Comparison of ENCODE assay signal across 19 cellular contexts in the genomic region with DNA sequence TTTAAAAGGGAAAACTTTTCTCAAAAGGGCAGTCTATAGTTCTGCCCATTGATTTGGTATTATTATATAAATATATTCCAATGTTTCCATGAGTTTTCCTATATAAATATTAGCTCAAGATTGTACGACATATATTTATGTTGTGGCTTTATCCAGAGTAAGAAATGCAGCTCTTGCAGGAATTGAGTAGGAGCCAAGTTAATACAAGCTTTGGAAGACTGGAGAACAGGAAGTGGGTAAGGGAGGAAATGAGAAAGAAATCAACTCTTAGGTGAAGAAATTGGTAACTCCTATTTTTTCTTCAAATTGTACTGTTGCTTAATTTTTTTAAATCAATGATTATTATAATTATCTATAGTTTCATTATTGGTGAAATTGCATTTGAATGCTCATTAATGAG.
DNase-seq lines count a peak whose midpoint lies in the region; ATAC-seq, FAIRE-seq and TF ChIP-seq lines count a peak whose summit lies in the region.
"Had no signal": no experiment of that assay in that cellular context is flagged by ENCODE, and none has a peak within 500 bp of the region (broad histone marks: within the 10 kb centered on the region; RNA-seq: fewer than 3 reads in every experiment).

No MANE protein-coding gene starts in this region.

- CTCF ChIA-PET in activated CD8-positive, alpha-beta T cell treated with anti-CD3 and anti-CD28 coated beads, Interleukin-2, amount 10 ng/mL, durations not matched to agents 7 days and 5 days (lab: Charles Lee), result no interaction called here

- peaks cover 12% of the 10 kb centered on the region for H3K4me1 Mint-ChIP-seq in activated CD8-positive, alpha-beta T cell treated with anti-CD3 and anti-CD28 coated beads, Interleukin-2, amount 10 ng/mL, durations not matched to agents 7 days and 5 days (ENCODE audit: low read depth)
- H3K4me1 Mint-ChIP-seq: H9, neural progenitor cell had no signal

- POLR2A ChIA-PET in activated CD8-positive, alpha-beta T cell treated with anti-CD3 and anti-CD28 coated beads, Interleukin-2, amount 10 ng/mL, durations not matched to agents 7 days and 5 days (lab: Charles Lee), result no interaction called here

- H3K27ac Mint-ChIP-seq in activated CD8-positive, alpha-beta T cell treated with anti-CD3 and anti-CD28 coated beads, Interleukin-2, amount 10 ng/mL, durations not matched to agents 7 days and 5 days, result no peak overlapping the region
- H3K27ac Mint-ChIP-seq: activated naive CD8-positive, alpha-beta T cell treated with anti-CD3 and anti-CD28 coated beads, Interleukin-2, amount 50 U/mL, for 24 hours; H9; neural progenitor cell had no signal

- H3K27me3 Mint-ChIP-seq in activated CD8-positive, alpha-beta T cell treated with anti-CD3 and anti-CD28 coated beads, Interleukin-2, amount 10 ng/mL, durations not matched to agents 7 days and 5 days (ENCODE audit: low read depth), result no peaks in the 10 kb centered on the region
- H3K27me3 Mint-ChIP-seq: activated naive CD8-positive, alpha-beta T cell treated with anti-CD3 and anti-CD28 coated beads, Interleukin-2, amount 50 U/mL, for 24 hours had no signal

- FAIRE-seq in RCC 7860 (lab: Jason Lieb, UNC), result peak; percentile 74
- FAIRE-seq: A549 had no signal

- H3K36me3 Mint-ChIP-seq in activated CD8-positive, alpha-beta T cell treated with anti-CD3 and anti-CD28 coated beads, Interleukin-2, amount 10 ng/mL, durations not matched to agents 7 days and 5 days (ENCODE audit: low read depth), result no peaks in the 10 kb centered on the region

- TF ChIP-seq CTCF in fibroblast of mammary gland (conservative IDR thresholded peaks at IDR 0.05; ENCODE audit: control insufficient read depth, insufficient read depth, low read depth, low read length), result no peak

- H3K4me3 Mint-ChIP-seq in activated CD8-positive, alpha-beta T cell treated with anti-CD3 and anti-CD28 coated beads, Interleukin-2, amount 10 ng/mL, durations not matched to agents 7 days and 5 days, result no peak overlapping the region
- H3K4me3 Mint-ChIP-seq: activated naive CD8-positive, alpha-beta T cell treated with anti-CD3 and anti-CD28 coated beads, Interleukin-2, amount 50 U/mL, for 24 hours; H9; neural progenitor cell had no signal

- no peak overlapping the region for H3K4me3 ChIP-seq in fibroblast of mammary gland (ENCODE audit: control insufficient read depth, low read depth, low read length)
- H3K4me3 ChIP-seq: A549, neural progenitor cell, SJSA1, spleen, tibial nerve had no signal

- DNase-seq in NOMO-1 treated with DMSO at 0.1 percent for 48 hours (lab: John Stamatoyannopoulos, UW; ENCODE audit: unreplicated experiment) (peak; percentile 4), NOMO-1 treated with dmso at 0.1 percent for 144 hours (lab: John Stamatoyannopoulos, UW; ENCODE audit: unreplicated experiment) (no peak), RCC 7860 (ENCODE audit: low spot score) (peak; percentile 28), fibroblast of mammary gland (ENCODE audit: low read depth) (peak; percentile 56), mesenteric fat pad (ENCODE audit: low spot score) (no peak), NCI-H2196 (lab: John Stamatoyannopoulos, UW; ENCODE audit: unreplicated experiment) (no peak)
- no peak for DNase-seq in activated T-cell treated with anti-CD3 and anti-CD28 coated beads, Interleukin-2, amount 50 U/mL, for 48 hours
- no peak for DNase-seq in activated CD8-positive, alpha-beta T cell treated with anti-CD3 and anti-CD28 coated beads, Interleukin-2, amount 10 ng/mL, durations not matched to agents 7 days and 5 days
- DNase-seq: activated CD8-positive, alpha-beta memory T cell treated with anti-CD3 and anti-CD28 coated beads, Interleukin-2, amount 50 U/mL, for 4 hours; activated naive CD8-positive, alpha-beta T cell treated with anti-CD3 and anti-CD28 coated beads, Interleukin-2, amount 50 U/mL, for 24 hours; H9; head of caudate nucleus; NCI-H1105 treated with DMSO at 0.1 percent for 48 hours; spleen; WERI-Rb-1 had no signal

- no peaks in the 10 kb centered on the region for H3K9me3 Mint-ChIP-seq in activated CD8-positive, alpha-beta T cell treated with anti-CD3 and anti-CD28 coated beads, Interleukin-2, amount 10 ng/mL, durations not matched to agents 7 days and 5 days (ENCODE audit: insufficient read depth)
- H3K9me3 Mint-ChIP-seq: activated naive CD8-positive, alpha-beta T cell treated with anti-CD3 and anti-CD28 coated beads, Interleukin-2, amount 50 U/mL, for 24 hours had no signal

- no peak for ATAC-seq in activated CD8-positive, alpha-beta T cell treated with anti-CD3 and anti-CD28 coated beads, Interleukin-2, amount 10 ng/mL, durations not matched to agents 7 days and 5 days
- ATAC-seq: A549 had no signal

Comparison
In these comparisons a context has a peak if more than half of its experiments do, and no peak if none do; other contexts are left out.
1. DNase-seq: peak in NOMO-1 treated with DMSO at 0.1 percent for 48 hours (single experiment), RCC 7860 (single experiment) and fibroblast of mammary gland (single experiment); none in NOMO-1 treated with dmso at 0.1 percent for 144 hours (single experiment), activated T-cell treated with anti-CD3 and anti-CD28 coated beads, Interleukin-2, amount 50 U/mL, for 48 hours (0 of 2), mesenteric fat pad (single experiment), activated CD8-positive, alpha-beta T cell treated with anti-CD3 and anti-CD28 coated beads, Interleukin-2, amount 10 ng/mL, durations not matched to agents 7 days and 5 days (single experiment) and NCI-H2196 (single experiment).